Comparison of ENCODE assay signal across 8 cellular contexts in the genomic region with DNA sequence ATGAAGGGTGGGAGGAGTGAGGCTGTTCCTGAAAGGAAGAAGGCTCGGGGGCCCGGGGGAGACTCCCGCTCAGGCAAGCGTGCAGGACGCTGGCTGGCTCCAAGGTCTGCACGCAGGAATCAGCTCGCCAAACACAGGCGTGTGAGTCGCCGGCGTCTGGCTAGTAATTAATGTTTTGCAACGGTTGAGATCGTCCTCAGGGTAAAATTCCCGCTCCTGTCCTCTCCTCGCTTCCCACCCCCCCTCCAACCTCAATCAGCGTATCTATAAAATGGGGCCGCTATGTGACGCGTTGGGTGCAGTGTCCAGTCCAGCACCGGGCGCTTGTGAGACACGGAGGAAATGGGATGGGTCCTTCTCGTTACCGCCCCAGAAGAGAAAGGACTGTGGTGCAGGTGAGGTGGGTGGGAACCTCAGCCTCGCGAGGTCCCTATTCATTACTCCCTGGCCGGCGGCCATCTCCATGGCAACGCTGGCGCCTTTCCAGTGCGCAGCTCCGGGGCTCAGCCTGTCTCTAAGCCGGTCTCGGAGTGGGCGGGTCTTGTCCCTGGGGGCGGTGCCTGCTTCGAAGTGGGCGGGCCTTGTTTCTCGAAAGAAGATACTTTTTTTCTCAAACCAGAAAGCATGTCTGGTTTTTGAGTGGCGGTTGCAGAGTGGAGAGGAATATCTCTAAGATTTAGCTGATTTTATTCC. TPM values are rescaled to one million over a fixed set of nuclear protein-coding genes. Genes with fewer than 3 reads are reported as not detected.
DNase-seq lines count a peak whose midpoint lies in the region; ATAC-seq and TF ChIP-seq lines count a peak whose summit lies in the region.

No MANE protein-coding gene starts in this region.

- H3F3A ChIP-seq in neural cell (ENCODE audit: insufficient read depth, low read length, poor library complexity, severe bottlenecking) = no peaks in the 10 kb centered on the region

- H3K36me3 ChIP-seq in neural cell (ENCODE audit: insufficient read depth, low read length) = peaks cover 2% of the 10 kb centered on the region

- no peaks in the 10 kb centered on the region for H3K27me3 ChIP-seq in neural cell (ENCODE audit: insufficient read depth, low read depth, low read length)

- no peaks in the 10 kb centered on the region for H3K9me2 ChIP-seq in neural cell (ENCODE audit: insufficient read depth, low read length)

- no peak for TF ChIP-seq RAD21 in neural cell (conservative IDR thresholded peaks at IDR 0.05)

- peak overlapping the region; percentile 68 for H3K4me3 ChIP-seq in neural cell (ENCODE audit: low read length)

- TF ChIP-seq POLR2A in Raji (IDR thresholded peaks at IDR 0.05; ENCODE audit: insufficient read depth, low read depth, low read length) = peak; percentile 47; the same call in 1 of the 2 replicates

- peak overlapping the region; percentile 75 for H2AFZ ChIP-seq in neural cell (ENCODE audit: low read depth, low read length)

- peak overlapping the region; percentile 76 for H3K27ac ChIP-seq in neural cell (ENCODE audit: low read length)

- no peaks in the 10 kb centered on the region for H3K79me2 ChIP-seq in neural cell (replicated peaks; ENCODE audit: insufficient read depth, low read length)

- no peaks in the 10 kb centered on the region for H4K20me1 ChIP-seq in neural cell (ENCODE audit: insufficient read depth)

- peak; percentile 51 for TF ChIP-seq EP300 in neural cell (conservative IDR thresholded peaks at IDR 0.05; ENCODE audit: poor library complexity, severe bottlenecking)

- H3K9ac ChIP-seq in neural cell (ENCODE audit: low read length) = peak overlapping the region; percentile 64

- peak; percentile 80 for ATAC-seq in GM21786 (IDR thresholded peaks at IDR 0.05; ENCODE audit: unreplicated experiment)
- ATAC-seq in stimulated activated naive CD8-positive, alpha-beta T cell treated with anti-CD3 and anti-CD28 coated beads, Interleukin-15, Interleukin-2, amounts not matched to agents 100 U/mL and 50 U/mL, for 24 hours = peak; percentile 96

- peak overlapping the region; percentile 42 for H3K4me2 ChIP-seq in neural cell (ENCODE audit: low read length)

- H3K9me3 ChIP-seq in neural cell (ENCODE audit: low read length) = no peaks in the 10 kb centered on the region

- TF ChIP-seq CTCF in neural cell (IDR thresholded peaks at IDR 0.05; ENCODE audit: poor library complexity, severe bottlenecking) = no peak

- DNase-seq in D341Med (ENCODE audit: low spot score) = peak; percentile 96
- DNase-seq in M059J (ENCODE audit: low read depth) = peak; percentile 92
- DNase-seq in activated gamma-delta T cell (lab: John Stamatoyannopoulos, UW) = peak; percentile 81
- DNase-seq in fibroblast of the conjunctiva (ENCODE audit: low read depth) = peak; percentile 82
- peak; percentile 95 for DNase-seq in stimulated activated naive CD8-positive, alpha-beta T cell treated with anti-CD3 and anti-CD28 coated beads, Interleukin-15, Interleukin-2, amounts not matched to agents 100 U/mL and 50 U/mL, for 24 hours

TF ChIP-seq in neural cell, 6 proteins besides CTCF, POLR2A, EP300 and RAD21:
- TF ChIP-seq POLR2AphosphoS5 (IDR thresholded peaks at IDR 0.05) = peak; percentile 87
- peak; percentile 52 for TF ChIP-seq TAF1 (IDR thresholded peaks at IDR 0.05; ENCODE audit: low read depth)
- TF ChIP-seq SMC3 (conservative IDR thresholded peaks at IDR 0.05; ENCODE audit: poor library complexity) = peak; percentile 48
- peak; percentile 69 for TF ChIP-seq MXI1 (conservative IDR thresholded peaks at IDR 0.05; ENCODE audit: poor library complexity, severe bottlenecking)
- TF ChIP-seq EZH2 (IDR thresholded peaks at IDR 0.05; ENCODE audit: borderline replicate concordance, insufficient read depth, low read length, poor library complexity, severe bottlenecking) = no peak
- TF ChIP-seq, protein P1, sequence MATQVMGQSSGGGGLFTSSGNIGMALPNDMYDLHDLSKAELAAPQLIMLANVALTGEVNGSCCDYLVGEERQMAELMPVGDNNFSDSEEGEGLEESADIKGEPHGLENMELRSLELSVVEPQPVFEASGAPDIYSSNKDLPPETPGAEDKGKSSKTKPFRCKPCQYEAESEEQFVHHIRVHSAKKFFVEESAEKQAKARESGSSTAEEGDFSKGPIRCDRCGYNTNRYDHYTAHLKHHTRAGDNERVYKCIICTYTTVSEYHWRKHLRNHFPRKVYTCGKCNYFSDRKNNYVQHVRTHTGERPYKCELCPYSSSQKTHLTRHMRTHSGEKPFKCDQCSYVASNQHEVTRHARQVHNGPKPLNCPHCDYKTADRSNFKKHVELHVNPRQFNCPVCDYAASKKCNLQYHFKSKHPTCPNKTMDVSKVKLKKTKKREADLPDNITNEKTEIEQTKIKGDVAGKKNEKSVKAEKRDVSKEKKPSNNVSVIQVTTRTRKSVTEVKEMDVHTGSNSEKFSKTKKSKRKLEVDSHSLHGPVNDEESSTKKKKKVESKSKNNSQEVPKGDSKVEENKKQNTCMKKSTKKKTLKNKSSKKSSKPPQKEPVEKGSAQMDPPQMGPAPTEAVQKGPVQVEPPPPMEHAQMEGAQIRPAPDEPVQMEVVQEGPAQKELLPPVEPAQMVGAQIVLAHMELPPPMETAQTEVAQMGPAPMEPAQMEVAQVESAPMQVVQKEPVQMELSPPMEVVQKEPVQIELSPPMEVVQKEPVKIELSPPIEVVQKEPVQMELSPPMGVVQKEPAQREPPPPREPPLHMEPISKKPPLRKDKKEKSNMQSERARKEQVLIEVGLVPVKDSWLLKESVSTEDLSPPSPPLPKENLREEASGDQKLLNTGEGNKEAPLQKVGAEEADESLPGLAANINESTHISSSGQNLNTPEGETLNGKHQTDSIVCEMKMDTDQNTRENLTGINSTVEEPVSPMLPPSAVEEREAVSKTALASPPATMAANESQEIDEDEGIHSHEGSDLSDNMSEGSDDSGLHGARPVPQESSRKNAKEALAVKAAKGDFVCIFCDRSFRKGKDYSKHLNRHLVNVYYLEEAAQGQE (IDR thresholded peaks at IDR 0.05; ENCODE audit: borderline replicate concordance) = no peak

RNA-seq across cellular contexts. Expression of gene ZNF579, which starts 6.5 kb away (rescaled TPM):
- total RNA-seq in M059J (2014; rRNA removed; shearing (Covaris generic)) = 1.6 and 4.3 TPM in 2 replicates
- polyA plus RNA-seq in neural cell = 7.4 and 10.8 TPM in 2 replicates
- polyA minus RNA-seq in neural cell = 9.8 and 12.4 TPM in 2 replicates

RNA-seq across cellular contexts. Expression of gene FIZ1, which starts 12.2 kb away (rescaled TPM):
- total RNA-seq in M059J (2014; rRNA removed; shearing (Covaris generic)) = 0.81 and 6.3 TPM in 2 replicates
- polyA plus RNA-seq in neural cell = 5.1 and 7.4 TPM in 2 replicates
- 9.4 and 12.7 TPM in 2 replicates for polyA minus RNA-seq in neural cell

RNA-seq across cellular contexts. Expression of gene ZNF524, which starts 13.0 kb away (rescaled TPM):
- total RNA-seq in M059J (2014; rRNA removed; shearing (Covaris generic)) = 11.7 and 14.7 TPM in 2 replicates
- 3.2 and 3.9 TPM in 2 replicates for polyA plus RNA-seq in neural cell
- polyA minus RNA-seq in neural cell = 2.9 and 5.1 TPM in 2 replicates

RNA-seq across cellular contexts. Expression of gene ZNF865, which starts 18.3 kb away (rescaled TPM):
- total RNA-seq in M059J (2014; rRNA removed; shearing (Covaris generic)) = 1.4 and 2.5 TPM in 2 replicates
- 1.7 and 2.1 TPM in 2 replicates for polyA plus RNA-seq in neural cell
- 3.4 and 4.3 TPM in 2 replicates for polyA minus RNA-seq in neural cell

RNA-seq across cellular contexts. Expression of gene ZNF784, which starts 37.2 kb away (rescaled TPM):
- 2.2 and 5.1 TPM in 2 replicates for total RNA-seq in M059J (2014; rRNA removed; shearing (Covaris generic))
- 10.3 and 10.7 TPM in 2 replicates for polyA plus RNA-seq in neural cell
- polyA minus RNA-seq in neural cell = 11.6 and 13.4 TPM in 2 replicates

Comparison
In these comparisons a context has a peak if more than half of its experiments do, and no peak if none do; other contexts are left out.
1. Peak in every context shown above with its lines: DNase-seq, ATAC-seq, H3K4me3 ChIP-seq and H3K27ac ChIP-seq.